ENCODE assay signal across 8 cellular contexts in genomic region chr6:42367353-42368011, GRCh38.
A peak's percentile ranks its signal among the peaks of the same experiment; 100 is the strongest.
DNase-seq lines count a peak whose midpoint lies in the region; ATAC-seq and TF ChIP-seq lines count a peak whose summit lies in the region.

No MANE protein-coding gene starts in this region.

- peaks cover under 1 to 34% (median 16%) of the 10 kb centered on the region in 11 experiments; a peak in 15 of 22 replicates for H3K36me3 ChIP-seq in BLaER1 treated with 17β-estradiol and CSF1 and Interleukin-3, amounts not matched to agents 10 nM and 100 nM
- no peaks in the 10 kb centered on the region for H3K36me3 ChIP-seq in neural progenitor cell

- peak overlapping the region; percentile 93 for H3K27ac Mint-ChIP-seq in activated naive CD8-positive, alpha-beta T cell
- H3K27ac Mint-ChIP-seq in neural progenitor cell, result peak overlapping the region; percentile 11

- peaks cover 0 to 53% (median 17%) of the 10 kb centered on the region in 11 experiments; a peak in 10 of 22 replicates for H4K20me1 ChIP-seq in BLaER1 treated with 17β-estradiol and CSF1 and Interleukin-3, amounts not matched to agents 10 nM and 100 nM
- peaks cover 39% of the 10 kb centered on the region for H4K20me1 ChIP-seq in neural progenitor cell (ENCODE audit: low read depth)

- peak overlapping the region in 5 of 11 experiments; percentile 5 to 41 (median 9); a peak in 7 of 22 replicates for H3K9ac ChIP-seq in BLaER1 treated with 17β-estradiol and CSF1 and Interleukin-3, amounts not matched to agents 10 nM and 100 nM
- H3K9ac ChIP-seq in neural progenitor cell, result no peak overlapping the region

- no peaks in the 10 kb centered on the region for H3F3A ChIP-seq in neural progenitor cell (ENCODE audit: low read depth)

- H3K9me3 Mint-ChIP-seq in activated naive CD8-positive, alpha-beta T cell (ENCODE audit: low read depth), result no peaks in the 10 kb centered on the region
- H3K9me3 Mint-ChIP-seq in neural progenitor cell, result no peaks in the 10 kb centered on the region

- ATAC-seq in HG03521 (IDR thresholded peaks at IDR 0.05; ENCODE audit: unreplicated experiment), result peak; percentile 47
- no peak for ATAC-seq in GM18870 (IDR thresholded peaks at IDR 0.05; ENCODE audit: unreplicated experiment)

- peaks cover 45 to 91% (median 49%) of the 10 kb centered on the region in 10 experiments for H3K4me1 ChIP-seq in BLaER1 treated with 17β-estradiol and CSF1 and Interleukin-3, amounts not matched to agents 10 nM and 100 nM
- no peaks in the 10 kb centered on the region for H3K4me1 ChIP-seq in neural progenitor cell

- H3K4me3 Mint-ChIP-seq in activated naive CD8-positive, alpha-beta T cell, result peak overlapping the region; percentile 84
- H3K4me3 Mint-ChIP-seq in neural progenitor cell, result no peak overlapping the region

- H3K9me3 ChIP-seq in BLaER1 treated with 17β-estradiol and CSF1 and Interleukin-3, amounts not matched to agents 10 nM and 100 nM (replicated peaks in 1 of 11), result no peaks in the 10 kb centered on the region
- H3K9me3 ChIP-seq in neural progenitor cell (ENCODE audit: low read depth), result no peaks in the 10 kb centered on the region

- peak overlapping the region in 1 of 10 experiments; percentile 10; a peak in 1 of 20 replicates for H3K4me3 ChIP-seq in BLaER1 treated with 17β-estradiol and CSF1 and Interleukin-3, amounts not matched to agents 10 nM and 100 nM
- H3K4me3 ChIP-seq in neural progenitor cell, result no peak overlapping the region

- H3K79me2 ChIP-seq in neural progenitor cell (ENCODE audit: low read depth), result peaks cover 44% of the 10 kb centered on the region

- H3K27me3 Mint-ChIP-seq in activated naive CD8-positive, alpha-beta T cell, result no peaks in the 10 kb centered on the region
- H3K27me3 Mint-ChIP-seq in neural progenitor cell (ENCODE audit: insufficient read depth, low read depth), result no peaks in the 10 kb centered on the region

- peaks cover 70% of the 10 kb centered on the region for H3K4me1 Mint-ChIP-seq in activated naive CD8-positive, alpha-beta T cell (ENCODE audit: low read depth)
- peaks cover 7% of the 10 kb centered on the region for H3K4me1 Mint-ChIP-seq in neural progenitor cell

- DNase-seq in GM19240 (ENCODE audit: insufficient read length, low spot score) (peak; percentile 59), neural progenitor cell (ENCODE audit: low spot score) (no peak), NCI-H2171 treated with DMSO at 0.1 percent for 48 hours (lab: John Stamatoyannopoulos, UW) (no peak), NCI-H146 (lab: John Stamatoyannopoulos, UW) (no peak)

- TF ChIP-seq CTCF in neural progenitor cell (IDR thresholded peaks at IDR 0.05), result no peak

- no peaks in the 10 kb centered on the region for H3K27me3 ChIP-seq in BLaER1 treated with 17β-estradiol and CSF1 and Interleukin-3, amounts not matched to agents 10 nM and 100 nM
- H3K27me3 ChIP-seq in neural progenitor cell, result no peaks in the 10 kb centered on the region

- H3K4me2 ChIP-seq in BLaER1 treated with 17β-estradiol and CSF1 and Interleukin-3, amounts not matched to agents 10 nM and 100 nM, result peak overlapping the region; percentile 48 to 88 (median 69)
- H3K4me2 ChIP-seq in neural progenitor cell, result no peak overlapping the region

- H3K27ac ChIP-seq in BLaER1 treated with 17β-estradiol and CSF1 and Interleukin-3, amounts not matched to agents 10 nM and 100 nM, result peak overlapping the region; percentile 12 to 69 (median 45); a peak in 19 of 22 replicates
- H3K27ac ChIP-seq in neural progenitor cell, result peak overlapping the region; percentile 29

- H2AFZ ChIP-seq in neural progenitor cell (replicated peaks), result no peak overlapping the region

- peaks cover 7% of the 10 kb centered on the region for H3K36me3 Mint-ChIP-seq in activated naive CD8-positive, alpha-beta T cell
- H3K36me3 Mint-ChIP-seq in neural progenitor cell, result peaks cover 3% of the 10 kb centered on the region
